Comparison of ENCODE assay signal across 17 cellular contexts in the genomic region with DNA sequence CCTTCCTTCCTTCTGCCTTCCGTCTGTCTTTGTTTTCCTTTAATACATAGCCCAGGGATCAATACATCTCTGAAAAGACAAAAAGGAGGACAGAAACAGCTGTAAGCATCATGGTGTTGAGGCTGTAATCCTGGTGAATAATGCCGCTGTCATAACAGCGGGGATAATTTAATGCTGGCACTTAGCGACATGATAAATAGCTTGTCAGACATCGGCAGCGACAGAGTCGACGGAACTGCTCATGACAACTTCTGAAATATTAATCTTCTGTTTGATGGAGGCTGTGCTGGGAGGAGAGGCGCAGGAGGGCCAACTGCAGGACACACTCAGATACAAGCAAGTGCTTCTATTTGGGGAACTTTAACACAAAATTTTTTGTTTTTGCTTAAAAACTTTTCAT.
"Had no signal": no experiment of that assay in that cellular context is flagged by ENCODE, and none has a peak within 500 bp of the region (broad histone marks: within the 10 kb centered on the region; RNA-seq: fewer than 3 reads in every experiment).

No MANE protein-coding gene starts in this region.

- H3K9me3 ChIP-seq: ascending aorta, gastrocnemius medialis, suprapubic skin, upper lobe of left lung had no signal

- H3K4me3 ChIP-seq: ascending aorta, coronary artery, gastrocnemius medialis, hepatocyte, suprapubic skin, upper lobe of left lung had no signal

- DNase-seq: activated CD4-positive, alpha-beta T cell treated with anti-CD3 and anti-CD28 coated beads for 4 hours; activated CD8-positive, alpha-beta memory T cell treated with anti-CD3 and anti-CD28 coated beads, Interleukin-2, amount 50 U/mL, for 4 hours; activated CD8-positive, alpha-beta T cell treated with anti-CD3 and anti-CD28 coated beads for 36 hours; effector CD8-positive, alpha-beta T cell; gastrocnemius medialis; kidney glomerular epithelial cell; stimulated activated CD4-positive, alpha-beta T cell treated with anti-CD3 and anti-CD28 coated beads, Interleukin-4, amount 100 ng/mL, for 1 hour; stimulated activated CD8-positive, alpha-beta memory T cell treated with anti-CD3 and anti-CD28 coated beads, Interleukin-4, amount 100 ng/mL, for 48 hours; stimulated activated naive CD8-positive, alpha-beta T cell treated with anti-CD3 and anti-CD28 coated beads, Interleukin-15, Interleukin-2, amounts not matched to agents 100 U/mL and 50 U/mL, for 24 hours; T-helper 9 cell; upper lobe of left lung had no signal

- H3K36me3 ChIP-seq: ascending aorta, gastrocnemius medialis, suprapubic skin, upper lobe of left lung had no signal

- H3K4me1 ChIP-seq: ascending aorta, gastrocnemius medialis, parathyroid adenoma, suprapubic skin, upper lobe of left lung had no signal

- H3K27me3 ChIP-seq: ascending aorta, gastrocnemius medialis, hepatocyte, suprapubic skin, upper lobe of left lung had no signal

- H3K27ac ChIP-seq: ascending aorta, coronary artery, gastrocnemius medialis, hepatocyte, parathyroid adenoma, suprapubic skin, upper lobe of left lung, VCaP had no signal
